ENCODE assay signal across 8 cellular contexts in the genomic region with DNA sequence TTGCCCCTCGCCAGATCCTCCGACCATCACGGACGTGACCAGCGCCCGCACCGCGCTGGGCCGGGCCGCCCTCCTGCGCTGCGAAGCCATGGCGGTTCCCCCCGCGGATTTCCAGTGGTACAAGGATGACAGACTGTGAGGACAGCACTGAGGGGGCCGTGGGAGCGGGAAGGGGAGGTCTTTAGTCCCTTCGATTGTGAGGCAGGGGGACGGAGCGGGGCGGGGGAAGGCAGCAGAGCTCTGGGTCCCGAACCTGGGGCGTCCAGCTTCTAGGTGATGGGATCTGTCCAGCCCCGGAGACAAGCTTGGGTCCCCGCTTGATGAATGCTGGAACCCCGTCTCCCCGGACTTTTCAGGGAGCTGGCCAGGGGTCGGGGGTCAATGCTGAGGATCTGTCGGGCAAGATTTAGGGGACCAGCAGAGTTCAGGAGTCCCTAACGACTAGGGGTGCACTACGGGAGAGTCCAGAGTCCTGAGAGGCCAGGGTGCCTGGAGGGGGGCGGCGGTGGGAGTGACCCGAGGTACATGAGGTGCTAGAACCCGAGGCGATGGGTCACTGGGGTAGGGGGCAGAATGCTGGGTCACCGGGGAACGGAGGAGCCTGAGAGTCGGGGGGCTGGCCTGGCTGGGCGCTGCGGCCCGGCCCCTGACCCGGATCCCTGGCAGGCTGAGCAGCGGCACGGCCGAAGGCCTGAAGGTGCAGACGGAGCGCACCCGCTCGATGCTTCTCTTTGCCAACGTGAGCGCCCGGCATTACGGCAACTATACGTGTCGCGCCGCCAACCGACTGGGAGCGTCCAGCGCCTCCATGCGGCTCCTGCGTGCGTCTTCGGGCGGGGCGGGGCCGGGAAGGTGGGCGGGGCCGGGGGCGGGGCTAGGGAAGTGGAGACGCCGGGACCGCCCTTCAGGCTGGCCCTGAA. TPM values are rescaled to one million over a fixed set of nuclear protein-coding genes. Genes with fewer than 3 reads are reported as not detected.
DNase-seq lines count a peak whose midpoint lies in the region; ATAC-seq and TF ChIP-seq lines count a peak whose summit lies in the region.

No MANE protein-coding gene starts in this region.

- TF ChIP-seq CTCF in hepatocyte (IDR thresholded peaks at IDR 0.05; ENCODE audit: poor library complexity), result no peak

- peak overlapping the region in 2 of 7 donors; percentile 47 to 48 for H3K27ac Mint-ChIP-seq in CD4-positive, alpha-beta memory T cell

- no peaks in the 10 kb centered on the region for H3K9me2 ChIP-seq in hepatocyte (replicated peaks; ENCODE audit: insufficient read depth)

- peaks cover 39 to 41% of the 10 kb centered on the region in 2 donors for H3K27me3 Mint-ChIP-seq in CD4-positive, alpha-beta memory T cell

- peaks cover 4 to 22% (median 5%) of the 10 kb centered on the region in 4 donors for H3K4me1 Mint-ChIP-seq in CD4-positive, alpha-beta memory T cell

- ATAC-seq in HG03045 (IDR thresholded peaks at IDR 0.05; ENCODE audit: unreplicated experiment), result no peak
- ATAC-seq in HG02588 (IDR thresholded peaks at IDR 0.05; ENCODE audit: unreplicated experiment), result no peak

- H2AFZ ChIP-seq in hepatocyte, result no peak overlapping the region

- peak overlapping the region; percentile 59 for H3K4me2 ChIP-seq in hepatocyte

- WGBS in hepatocyte (ENCODE audit: low lambda C conversion rate, missing lambda C conversion rate), result 46% methylated on average over 42 of the region's 74 CpGs

- peaks cover 9% of the 10 kb centered on the region for H3K4me1 ChIP-seq in CD4-positive, alpha-beta memory T cell (ENCODE audit: insufficient read depth, low read length)
- no peaks in the 10 kb centered on the region for H3K4me1 ChIP-seq in hepatocyte (ENCODE audit: insufficient read depth)

- CTCF ChIA-PET in CD4-positive, alpha-beta memory T cell (lab: Charles Lee; ENCODE audit: partially characterized antibody), result interaction anchor here (1.3 kb wide), 1 partner anchor 81 kb away, joined by 4 read pairs; no protein-coding TSS in a partner anchor

- intact Hi-C loops in CD4-positive, alpha-beta memory T cell (cut with micrococcal nuclease), result no loop called here

- H3K9me3 ChIP-seq in CD4-positive, alpha-beta memory T cell (ENCODE audit: control insufficient read depth in 1 of 2, low read length in 2 of 2), result no peaks in the 10 kb centered on the region
- H3K9me3 ChIP-seq in hepatocyte (ENCODE audit: low read depth), result no peaks in the 10 kb centered on the region

- H3K4me3 Mint-ChIP-seq in CD4-positive, alpha-beta memory T cell, result peak overlapping the region in 5 of 8 donors; percentile 49 to 70 (median 59)

- peaks cover 21% of the 10 kb centered on the region for H3K27me3 ChIP-seq in CD4-positive, alpha-beta memory T cell (ENCODE audit: insufficient read depth, low read length)
- H3K27me3 ChIP-seq in hepatocyte, result no peaks in the 10 kb centered on the region

- no peak overlapping the region for H3K4me3 ChIP-seq in CD4-positive, alpha-beta memory T cell (ENCODE audit: low read length in 2 of 2)
- H3K4me3 ChIP-seq in hepatocyte, result no peak overlapping the region

- no peaks in the 10 kb centered on the region for H4K20me1 ChIP-seq in hepatocyte (ENCODE audit: insufficient read depth, poor library complexity, severe bottlenecking)

- no peak overlapping the region for H3K27ac ChIP-seq in CD4-positive, alpha-beta memory T cell (ENCODE audit: low read depth, low read length)
- no peak overlapping the region for H3K27ac ChIP-seq in hepatocyte

- H3K79me2 ChIP-seq in hepatocyte, result no peaks in the 10 kb centered on the region

- H3K9me3 Mint-ChIP-seq in CD4-positive, alpha-beta memory T cell, result peaks cover 0 to 5% (median 1%) of the 10 kb centered on the region in 8 donors

- DNase-seq in CD4-positive, alpha-beta memory T cell, result peak; percentile 29 to 59 (median 39)
- DNase-seq in NCI-H460 (ENCODE audit: extremely low read depth, low read depth), result peak; percentile 65
- peak; percentile 30 for DNase-seq in activated T-helper 9 cell treated with anti-CD3 and anti-CD28 coated beads, Interleukin-2, amount 50 U/mL, for 16 hours (ENCODE audit: low read depth)
- peak; percentile 59 for DNase-seq in hepatocyte (ENCODE audit: low spot score)
- peak; percentile 49 for DNase-seq in stimulated activated CD4-positive, alpha-beta T cell treated with anti-CD3 and anti-CD28 coated beads, Interleukin-4, amount 100 ng/mL, for 24 hours
- no peak for DNase-seq in occipital lobe (lab: John Stamatoyannopoulos, UW)

- H3K36me3 ChIP-seq in CD4-positive, alpha-beta memory T cell (ENCODE audit: insufficient read depth, low read length), result no peaks in the 10 kb centered on the region
- no peaks in the 10 kb centered on the region for H3K36me3 ChIP-seq in hepatocyte (replicated peaks; ENCODE audit: insufficient read depth, low read depth)

- peaks cover 0 to 9% of the 10 kb centered on the region in 2 donors for H3K36me3 Mint-ChIP-seq in CD4-positive, alpha-beta memory T cell

- POLR2A ChIA-PET in CD4-positive, alpha-beta memory T cell (lab: Charles Lee; ENCODE audit: partially characterized antibody), result no interaction called here

RNA-seq across cellular contexts. Expression of gene VSIG10L, which starts 14.6 kb away (rescaled TPM):
- total RNA-seq in CD4-positive, alpha-beta memory T cell, result under 1 TPM; 0.22 to 0.26 TPM
- under 1 TPM in 1 of 2 donors, not detected in 1; 0.17 TPM for polyA plus RNA-seq in CD4-positive, alpha-beta memory T cell
- 1.2 and 1.6 TPM in 2 replicates for total RNA-seq in NCI-H460 (2014; rRNA removed; shearing (Covaris generic))
- polyA plus RNA-seq in NCI-H460 (2014; cell fraction: nucleus; rRNA removed), result 4.0 and 4.5 TPM in 2 replicates
- total RNA-seq in hepatocyte (2.5 and 3.4 TPM in 2 replicates), occipital lobe (0.62 TPM)
- 7.6 and 7.8 TPM in 2 replicates for polyA plus RNA-seq in hepatocyte

RNA-seq across cellular contexts. Expression of gene IGLON5, which starts 15.9 kb away (rescaled TPM):
- total RNA-seq in CD4-positive, alpha-beta memory T cell, result not detected
- polyA plus RNA-seq in CD4-positive, alpha-beta memory T cell, result not detected
- 0.66 TPM in 1 of 2 replicates, not detected in the other for total RNA-seq in NCI-H460 (2014; rRNA removed; shearing (Covaris generic))
- not detected in 2 replicates for polyA plus RNA-seq in NCI-H460 (2014; cell fraction: nucleus; rRNA removed)
- 3.9 and 5.0 TPM in 2 replicates for total RNA-seq in hepatocyte
- polyA plus RNA-seq in hepatocyte, result 2.4 and 4.3 TPM in 2 replicates
- total RNA-seq in occipital lobe, result 3.0 TPM

RNA-seq across cellular contexts. Expression of gene ETFB, which starts 38.9 kb away (rescaled TPM):
- total RNA-seq in CD4-positive, alpha-beta memory T cell, result 10 to 100 TPM; 51.4 to 53.9 TPM
- polyA plus RNA-seq in CD4-positive, alpha-beta memory T cell, result 10 to 100 TPM; 65.2 to 97.0 TPM
- total RNA-seq in NCI-H460 (2014; rRNA removed; shearing (Covaris generic)), result 77.3 and 88.4 TPM in 2 replicates
- 111 and 174 TPM in 2 replicates for polyA plus RNA-seq in NCI-H460 (2014; cell fraction: nucleus; rRNA removed)
- 167 and 190 TPM in 2 replicates for total RNA-seq in hepatocyte
- 237 and 248 TPM in 2 replicates for polyA plus RNA-seq in hepatocyte
- 49.8 TPM for total RNA-seq in occipital lobe

RNA-seq across cellular contexts. Expression of gene CLDND2, which starts 41.5 kb away (rescaled TPM):
- 1 to 10 TPM; 1.5 to 2.0 TPM for total RNA-seq in CD4-positive, alpha-beta memory T cell
- polyA plus RNA-seq in CD4-positive, alpha-beta memory T cell, result not detected
- total RNA-seq in NCI-H460 (2014; rRNA removed; shearing (Covaris generic)), result 0.27 and 1.2 TPM in 2 replicates
- not detected in 2 replicates for polyA plus RNA-seq in NCI-H460 (2014; cell fraction: nucleus; rRNA removed)
- total RNA-seq in hepatocyte (1.2 TPM in 1 of 2 replicates, not detected in the other), occipital lobe (not detected)
- 6.8 and 7.2 TPM in 2 replicates for polyA plus RNA-seq in hepatocyte

RNA-seq across cellular contexts. Expression of gene NKG7, which starts 45.1 kb away (rescaled TPM):
- 1 to 10 TPM; 2.7 to 2.8 TPM for total RNA-seq in CD4-positive, alpha-beta memory T cell
- 10 to 100 TPM; 36.5 to 44.3 TPM for polyA plus RNA-seq in CD4-positive, alpha-beta memory T cell
- not detected in 2 replicates for total RNA-seq in NCI-H460 (2014; rRNA removed; shearing (Covaris generic))
- polyA plus RNA-seq in NCI-H460 (2014; cell fraction: nucleus; rRNA removed), result not detected in 2 replicates
- total RNA-seq in hepatocyte (not detected in 2 replicates), occipital lobe (not detected)
- 0.44 TPM in 1 of 2 replicates, not detected in the other for polyA plus RNA-seq in hepatocyte
